21 cellular contexts compared by ENCODE assay signal in the genomic region with DNA sequence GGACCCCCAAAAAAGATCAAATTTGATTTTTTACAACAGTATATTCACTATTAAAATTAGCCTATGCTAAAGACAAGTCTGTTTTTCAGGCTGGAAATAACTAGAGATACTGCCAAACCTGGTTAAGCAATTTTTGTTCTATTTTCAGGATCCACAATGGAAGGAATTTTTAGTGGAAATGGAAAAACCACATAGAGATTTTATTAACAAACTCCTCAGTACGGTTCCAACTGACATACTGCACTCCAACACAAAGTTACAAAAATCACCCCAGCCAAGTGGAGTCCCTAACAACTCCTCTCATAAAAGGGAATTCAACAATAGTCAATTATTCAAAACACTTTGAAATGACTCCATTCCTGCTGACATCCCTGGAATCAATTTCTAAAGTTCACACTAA.
A peak's percentile ranks its signal among the peaks of the same experiment; 100 is the strongest.
DNase-seq lines count a peak whose midpoint lies in the region; ATAC-seq and TF ChIP-seq lines count a peak whose summit lies in the region.
"Had no signal": no experiment of that assay in that cellular context is flagged by ENCODE, and none has a peak within 500 bp of the region (broad histone marks: within the 10 kb centered on the region; RNA-seq: fewer than 3 reads in every experiment).

No MANE protein-coding gene starts in this region.

- intact Hi-C loops in thyroid gland (cut with DNase I), result no loop called here

- no peaks in the 10 kb centered on the region for H3K9me2 ChIP-seq in GM23338 (ENCODE audit: insufficient read depth)
- no peaks in the 10 kb centered on the region for H3K9me2 ChIP-seq in hepatocyte (replicated peaks; ENCODE audit: insufficient read depth)

- H3K27ac Mint-ChIP-seq in GM23338 (peak overlapping the region; percentile 43), endothelial cell (ENCODE audit: unreplicated experiment) (no peak overlapping the region)

- 64% methylated on average over 1 of the region's 1 CpG for WGBS in hepatocyte (ENCODE audit: low lambda C conversion rate, missing lambda C conversion rate)
- 46 to 50% methylated on average over 1 of the region's 1 CpG for WGBS in thyroid gland, 2 donors

- TF ChIP-seq CTCF in GM23338 (conservative IDR thresholded peaks at IDR 0.05; ENCODE audit: low read depth in 2 of 2) (no peak), astrocyte of the spinal cord (IDR thresholded peaks at IDR 0.05; ENCODE audit: low read depth, low read length) (no peak), hepatocyte (IDR thresholded peaks at IDR 0.05; ENCODE audit: poor library complexity) (no peak), thyroid gland (IDR thresholded peaks at IDR 0.05) (no peak), endothelial cell (IDR thresholded peaks at IDR 0.05; ENCODE audit: unreplicated experiment) (no peak)

- H3K4me3 Mint-ChIP-seq in GM23338 (no peak overlapping the region), endothelial cell (ENCODE audit: unreplicated experiment) (no peak overlapping the region)

- DNase-seq in GM23338 (ENCODE audit: low spot score) (no peak), astrocyte of the spinal cord (ENCODE audit: low read depth, low spot score) (peak; percentile 32), hepatocyte (ENCODE audit: low spot score) (no peak), thyroid gland (no peak), endothelial cell (ENCODE audit: low spot score) (no peak)
- DNase-seq: activated CD4-positive, alpha-beta T cell treated with anti-CD3 and anti-CD28 coated beads for 4 hours; activated gamma-delta T cell treated with Interleukin-2 at 50 U/mL for 16 hours; BE2C; DMS153; foreskin keratinocyte; KG1; left colon; NCI-H1092 treated with DMSO at 0.1 percent for 48 hours; NCI-H69; PC-3; right cardiac atrium; stimulated activated CD4-positive, alpha-beta T cell treated with anti-CD3 and anti-CD28 coated beads, Interleukin-2, amount 100 ng/mL, for 24 hours had no signal

- H3K9me3 Mint-ChIP-seq in GM23338 (no peaks in the 10 kb centered on the region), endothelial cell (ENCODE audit: unreplicated experiment) (no peaks in the 10 kb centered on the region)

- H3K9me3 ChIP-seq in hepatocyte (ENCODE audit: low read depth) (no peaks in the 10 kb centered on the region), thyroid gland (no peaks in the 10 kb centered on the region)
- H3K9me3 ChIP-seq: BE2C had no signal

- H3K4me2 ChIP-seq in GM23338 (no peak overlapping the region), hepatocyte (no peak overlapping the region)

- H4K20me1 ChIP-seq in GM23338 (replicated peaks; ENCODE audit: insufficient read depth), result no peaks in the 10 kb centered on the region
- H4K20me1 ChIP-seq in hepatocyte (ENCODE audit: insufficient read depth, poor library complexity, severe bottlenecking), result no peaks in the 10 kb centered on the region

- H3K4me1 ChIP-seq in GM23338 (ENCODE audit: insufficient read depth) (no peaks in the 10 kb centered on the region), hepatocyte (ENCODE audit: insufficient read depth) (no peaks in the 10 kb centered on the region), thyroid gland (peaks cover 26 to 67% of the 10 kb centered on the region in 2 donors)
- H3K4me1 ChIP-seq: foreskin keratinocyte had no signal

- in situ Hi-C loops in astrocyte of the spinal cord (cut with HindIII; ENCODE audit: low sequenced_read_pairs), result no loop called here

- H3K79me2 ChIP-seq in GM23338 (replicated peaks; ENCODE audit: insufficient read depth) (no peaks in the 10 kb centered on the region), hepatocyte (no peaks in the 10 kb centered on the region)

- no peaks in the 10 kb centered on the region for H3K4me1 Mint-ChIP-seq in GM23338
- H3K4me1 Mint-ChIP-seq in endothelial cell (ENCODE audit: unreplicated experiment), result no peaks in the 10 kb centered on the region

- H2AFZ ChIP-seq in GM23338 (no peak overlapping the region), hepatocyte (no peak overlapping the region)

- ATAC-seq in GM23338 (no peak), GM18873 (IDR thresholded peaks at IDR 0.05; ENCODE audit: low FRiP score, unreplicated experiment) (no peak), GM19463 (IDR thresholded peaks at IDR 0.05; ENCODE audit: unreplicated experiment) (no peak)
- ATAC-seq: foreskin keratinocyte, HCT116, left colon, PC-3, right cardiac atrium, SK-N-SH treated with all-trans-retinoic acid at 6 μM for 48 hours had no signal

- H3K36me3 Mint-ChIP-seq in GM23338 (ENCODE audit: low read depth) (peaks cover 10% of the 10 kb centered on the region; the same call in 2 of the 3 replicates), endothelial cell (ENCODE audit: low read depth, unreplicated experiment) (peaks cover 26% of the 10 kb centered on the region)

- no peaks in the 10 kb centered on the region for H3F3A ChIP-seq in GM23338 (replicated peaks; ENCODE audit: low read depth)

- no peak overlapping the region for H3K4me3 ChIP-seq in GM23338
- no peak overlapping the region for H3K4me3 ChIP-seq in astrocyte of the spinal cord (ENCODE audit: low read depth, low read length)
- no peak overlapping the region for H3K4me3 ChIP-seq in hepatocyte
- no peak overlapping the region for H3K4me3 ChIP-seq in thyroid gland (replicated peaks in 1 of 3)

- TF ChIP-seq POLR2A in thyroid gland (IDR thresholded peaks at IDR 0.05), result no peak

- H3K36me3 ChIP-seq in GM23338 (ENCODE audit: insufficient read depth), result peaks cover 10% of the 10 kb centered on the region; the same call in 1 of the 2 replicates
- no peaks in the 10 kb centered on the region for H3K36me3 ChIP-seq in hepatocyte (replicated peaks; ENCODE audit: insufficient read depth, low read depth)
- H3K36me3 ChIP-seq in thyroid gland, result peaks cover 0 to 7% of the 10 kb centered on the region in 2 donors

- H3K27ac ChIP-seq in GM23338 (ENCODE audit: low read depth) (no peak overlapping the region), hepatocyte (peak overlapping the region; percentile 28), thyroid gland (peak overlapping the region; percentile 78 to 92 (median 91))
- H3K27ac ChIP-seq: foreskin keratinocyte had no signal

- H3K27me3 Mint-ChIP-seq in GM23338 (ENCODE audit: insufficient read depth, low read depth, poor library complexity), result peaks cover 4% of the 10 kb centered on the region
- peaks cover 3% of the 10 kb centered on the region for H3K27me3 Mint-ChIP-seq in endothelial cell (ENCODE audit: unreplicated experiment)

- H3K27me3 ChIP-seq in GM23338 (ENCODE audit: insufficient read depth) (no peaks in the 10 kb centered on the region), hepatocyte (no peaks in the 10 kb centered on the region), thyroid gland (no peaks in the 10 kb centered on the region)
- H3K27me3 ChIP-seq: BE2C, foreskin keratinocyte had no signal

TF ChIP-seq in GM23338, 12 proteins besides CTCF, POLR2A, EP300 and RAD21:
- TF ChIP-seq, protein P1, sequence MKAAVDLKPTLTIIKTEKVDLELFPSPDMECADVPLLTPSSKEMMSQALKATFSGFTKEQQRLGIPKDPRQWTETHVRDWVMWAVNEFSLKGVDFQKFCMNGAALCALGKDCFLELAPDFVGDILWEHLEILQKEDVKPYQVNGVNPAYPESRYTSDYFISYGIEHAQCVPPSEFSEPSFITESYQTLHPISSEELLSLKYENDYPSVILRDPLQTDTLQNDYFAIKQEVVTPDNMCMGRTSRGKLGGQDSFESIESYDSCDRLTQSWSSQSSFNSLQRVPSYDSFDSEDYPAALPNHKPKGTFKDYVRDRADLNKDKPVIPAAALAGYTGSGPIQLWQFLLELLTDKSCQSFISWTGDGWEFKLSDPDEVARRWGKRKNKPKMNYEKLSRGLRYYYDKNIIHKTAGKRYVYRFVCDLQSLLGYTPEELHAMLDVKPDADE (IDR thresholded peaks at IDR 0.05), result no peak
- TF ChIP-seq JUNB (IDR thresholded peaks at IDR 0.05; ENCODE audit: unreplicated experiment) (no peak), STAT1 (IDR thresholded peaks at IDR 0.05; ENCODE audit: unreplicated experiment) (no peak), CREB1 (CRISPR knock-in tag; IDR thresholded peaks at IDR 0.05; ENCODE audit: low read depth) (no peak)
